In genomic region chr10:1171586-1171985, GRCh38 we compare ENCODE assay signal across 23 cellular contexts.
"Had no signal": no experiment of that assay in that cellular context is flagged by ENCODE, and none has a peak within 500 bp of the region (broad histone marks: within the 10 kb centered on the region; RNA-seq: fewer than 3 reads in every experiment).

No MANE protein-coding gene starts in this region.

- DNase-seq: activated CD4-positive, alpha-beta memory T cell treated with anti-CD3 and anti-CD28 coated beads, Interleukin-2, amount 10 ng/mL, durations not matched to agents 7 days and 5 days; activated CD4-positive, alpha-beta T cell treated with anti-CD3 and anti-CD28 coated beads, Interleukin-2, amount 10 ng/mL, durations not matched to agents 7 days and 5 days; activated CD4-positive, CD25-positive, alpha-beta regulatory T cell treated with anti-CD3 and anti-CD28 coated beads, Interleukin-2, amount 50 U/mL, for 72 hours; activated gamma-delta T cell treated with Interleukin-2 at 50 U/mL for 16 hours; activated T-cell treated with anti-CD3 and anti-CD28 coated beads, Interleukin-2, amount 50 U/mL, for 4 hours; effector CD8-positive, alpha-beta T cell; erythroblast; gastrocnemius medialis; left ventricle myocardium inferior; mammary epithelial cell; naive B cell; nucleus accumbens; stimulated activated CD4-positive, alpha-beta T cell treated with anti-CD3 and anti-CD28 coated beads, Interleukin-12 subunit alpha, Interleukin-12 subunit beta, amount 100 ng/mL, for 4 hours; stimulated activated CD4-positive, alpha-beta T cell treated with anti-CD3 and anti-CD28 coated beads, Interleukin-4, amount 100 ng/mL, for 1 hour; stomach; T-helper 2 cell; thyroid gland had no signal

- H3K27me3 Mint-ChIP-seq: activated CD4-positive, alpha-beta memory T cell treated with anti-CD3 and anti-CD28 coated beads, Interleukin-2, amount 10 ng/mL, durations not matched to agents 7 days and 5 days; activated CD4-positive, alpha-beta T cell treated with anti-CD3 and anti-CD28 coated beads, Interleukin-2, amount 10 ng/mL, durations not matched to agents 7 days and 5 days had no signal

- H3K27ac Mint-ChIP-seq: activated CD4-positive, alpha-beta memory T cell treated with anti-CD3 and anti-CD28 coated beads, Interleukin-2, amount 10 ng/mL, durations not matched to agents 7 days and 5 days; activated CD4-positive, alpha-beta T cell treated with anti-CD3 and anti-CD28 coated beads, Interleukin-2, amount 10 ng/mL, durations not matched to agents 7 days and 5 days; activated naive CD4-positive, alpha-beta T cell treated with anti-CD3 and anti-CD28 coated beads, Interleukin-2, amount 50 U/mL, for 24 hours; activated T-helper 17 cell treated with anti-CD3 and anti-CD28 coated beads, Interleukin-2, amount 50 U/mL, for 72 hours; naive B cell had no signal

- H3K4me3 ChIP-seq: gastrocnemius medialis, left ventricle myocardium inferior, pancreas, right atrium auricular region, stomach, thyroid gland had no signal

- H3K27me3 ChIP-seq: pancreas, right atrium auricular region, thyroid gland had no signal

- H3K4me1 ChIP-seq: gastrocnemius medialis, left ventricle myocardium inferior, pancreas, right atrium auricular region, stomach, thyroid gland had no signal

- H3K36me3 ChIP-seq: gastrocnemius medialis, left ventricle myocardium inferior, pancreas, right atrium auricular region, stomach, thyroid gland had no signal

- ATAC-seq: activated T-cell treated with anti-CD3 and anti-CD28 coated beads, Interleukin-2, amount 50 U/mL, for 4 hours; activated T-helper 17 cell treated with anti-CD3 and anti-CD28 coated beads, Interleukin-2, amount 50 U/mL, for 72 hours; gastrocnemius medialis; pancreas; SK-N-SH treated with all-trans-retinoic acid at 6 μM for 48 hours had no signal

- H3K4me1 Mint-ChIP-seq: activated CD4-positive, alpha-beta memory T cell treated with anti-CD3 and anti-CD28 coated beads, Interleukin-2, amount 10 ng/mL, durations not matched to agents 7 days and 5 days; activated CD4-positive, alpha-beta T cell treated with anti-CD3 and anti-CD28 coated beads, Interleukin-2, amount 10 ng/mL, durations not matched to agents 7 days and 5 days; activated naive CD4-positive, alpha-beta T cell treated with anti-CD3 and anti-CD28 coated beads, Interleukin-2, amount 50 U/mL, for 24 hours; activated T-helper 17 cell treated with anti-CD3 and anti-CD28 coated beads, Interleukin-2, amount 50 U/mL, for 72 hours; central memory CD8-positive, alpha-beta T cell; naive B cell had no signal

- H3K9me3 ChIP-seq: gastrocnemius medialis, left ventricle myocardium inferior, pancreas, right atrium auricular region, stomach, thyroid gland had no signal

- H3K27ac ChIP-seq: gastrocnemius medialis, left ventricle myocardium inferior, pancreas, right atrium auricular region, stomach, thyroid gland had no signal

- H3K4me3 Mint-ChIP-seq: activated CD4-positive, alpha-beta memory T cell treated with anti-CD3 and anti-CD28 coated beads, Interleukin-2, amount 10 ng/mL, durations not matched to agents 7 days and 5 days; activated CD4-positive, alpha-beta T cell treated with anti-CD3 and anti-CD28 coated beads, Interleukin-2, amount 10 ng/mL, durations not matched to agents 7 days and 5 days; activated naive CD4-positive, alpha-beta T cell treated with anti-CD3 and anti-CD28 coated beads, Interleukin-2, amount 50 U/mL, for 24 hours; activated T-cell treated with anti-CD3 and anti-CD28 coated beads, Interleukin-2, amount 50 U/mL, for 4 hours; activated T-helper 17 cell treated with anti-CD3 and anti-CD28 coated beads, Interleukin-2, amount 50 U/mL, for 72 hours; central memory CD8-positive, alpha-beta T cell had no signal

- H3K36me3 Mint-ChIP-seq: naive B cell had no signal
